ENCODE assay signal across 10 cellular contexts in the genomic region with DNA sequence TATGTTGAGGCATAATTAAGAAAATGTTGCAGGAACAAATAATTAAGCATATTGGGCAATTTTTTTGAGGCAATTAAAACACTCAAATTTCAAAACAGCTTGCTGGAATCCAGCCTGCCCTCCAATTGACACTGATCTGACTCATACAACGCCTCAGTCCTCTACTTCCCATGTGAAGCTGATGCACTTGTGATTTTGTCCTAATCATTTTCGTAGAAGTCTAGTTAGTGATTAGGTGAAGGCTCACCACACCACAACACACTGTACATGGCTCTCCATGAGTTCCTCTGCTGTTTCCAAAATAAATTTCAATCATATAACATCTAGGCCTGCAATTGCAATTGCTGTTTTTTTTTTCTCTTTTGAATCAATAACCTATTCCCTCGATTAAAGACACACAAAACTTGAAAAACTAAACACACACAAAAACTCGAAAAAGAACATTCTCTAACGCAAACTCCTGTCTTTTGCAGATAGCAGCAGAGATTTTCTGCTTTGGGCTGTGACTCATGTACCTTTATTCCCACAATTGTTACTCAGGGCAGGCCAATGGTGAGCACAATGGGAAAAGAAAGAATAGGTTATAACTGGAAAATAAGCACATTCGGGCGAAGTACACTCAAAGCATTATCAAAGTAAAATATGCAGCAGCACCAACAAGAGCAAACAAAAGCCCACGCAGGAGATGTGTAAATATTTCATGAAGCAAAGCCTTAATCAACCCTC. TPM values are rescaled to one million over a fixed set of nuclear protein-coding genes. Genes with fewer than 3 reads are reported as not detected.
A peak's percentile ranks its signal among the peaks of the same experiment; 100 is the strongest.
DNase-seq lines count a peak whose midpoint lies in the region; ATAC-seq and TF ChIP-seq lines count a peak whose summit lies in the region.
"Had no signal": no experiment of that assay in that cellular context is flagged by ENCODE, and none has a peak within 500 bp of the region (broad histone marks: within the 10 kb centered on the region; RNA-seq: fewer than 3 reads in every experiment).

No MANE protein-coding gene starts in this region.

- no peaks in the 10 kb centered on the region for H3K36me3 ChIP-seq in ascending aorta
- no peaks in the 10 kb centered on the region for H3K36me3 ChIP-seq in Caco-2 (ENCODE audit: control insufficient read depth, insufficient read depth, low read length)
- H3K36me3 ChIP-seq: prostate gland had no signal

- no peak overlapping the region for H3K27ac ChIP-seq in ascending aorta
- H3K27ac ChIP-seq: prostate gland had no signal

- H3K27me3 ChIP-seq in ascending aorta (no peaks in the 10 kb centered on the region), Caco-2 (replicated peaks; ENCODE audit: control insufficient read depth, insufficient read depth, low read length) (no peaks in the 10 kb centered on the region; the same call in 1 of the 2 replicates)

- no peaks in the 10 kb centered on the region for H3K36me3 Mint-ChIP-seq in Caco-2 (ENCODE audit: insufficient read depth, unreplicated experiment)

- POLR2A ChIA-PET in Caco-2 (lab: Charles Lee), result no interaction called here

- H3K4me1 Mint-ChIP-seq in Caco-2 (ENCODE audit: low read depth, unreplicated experiment), result peaks cover 7% of the 10 kb centered on the region

- H3K4me3 ChIP-seq in ascending aorta, result peak overlapping the region; percentile 15 to 79
- no peak overlapping the region for H3K4me3 ChIP-seq in Caco-2 (ENCODE audit: low read depth, low read length)

- H3K4me1 ChIP-seq in ascending aorta, result no peaks in the 10 kb centered on the region
- no peaks in the 10 kb centered on the region for H3K4me1 ChIP-seq in Caco-2
- H3K4me1 ChIP-seq: prostate gland had no signal

- no peak for TF ChIP-seq CTCF in ascending aorta (IDR thresholded peaks at IDR 0.05)
- no peak for TF ChIP-seq CTCF in Caco-2 (IDR thresholded peaks at IDR 0.05; ENCODE audit: insufficient read depth in 1 of 2, low read depth in 1 of 2, low read length in 1 of 2, severe bottlenecking in 1 of 2, unreplicated experiment in 1 of 2)

- peak; percentile 45 for DNase-seq in stimulated activated CD4-positive, alpha-beta T cell treated with anti-CD3 and anti-CD28 coated beads, Interleukin-4, amount 100 ng/mL, for 24 hours
- DNase-seq in stimulated activated CD4-positive, alpha-beta T cell treated with anti-CD3 and anti-CD28 coated beads, Interleukin-1b, Interleukin-23, amount 100 ng/mL, for 48 hours, result no peak
- no peak for DNase-seq in ascending aorta (ENCODE audit: low spot score in 2 of 2)
- peak in 1 of 2 donors; percentile 33 for DNase-seq in left colon
- no peak for DNase-seq in Caco-2
- no peak for DNase-seq in globus pallidus (ENCODE audit: low spot score)
- DNase-seq: amygdala had no signal

- peaks cover 15% of the 10 kb centered on the region for H3K27me3 Mint-ChIP-seq in Caco-2 (ENCODE audit: insufficient read depth, unreplicated experiment)

- intact Hi-C loops in ascending aorta (cut with DNase I) (no loop called here), left colon (cut with DNase I, micrococcal nuclease) (no loop called here), Caco-2 (cut with micrococcal nuclease; ENCODE audit: unreplicated experiment) (no loop called here)

- no peak overlapping the region for H3K27ac Mint-ChIP-seq in Caco-2 (ENCODE audit: unreplicated experiment)

- H3K4me3 Mint-ChIP-seq in Caco-2 (ENCODE audit: unreplicated experiment), result no peak overlapping the region

- CTCF ChIA-PET in Caco-2 (lab: Charles Lee), result no interaction called here

- H3K9me3 Mint-ChIP-seq in Caco-2 (ENCODE audit: unreplicated experiment), result no peaks in the 10 kb centered on the region

- H3K9me3 ChIP-seq in ascending aorta (no peaks in the 10 kb centered on the region), Caco-2 (no peaks in the 10 kb centered on the region)
- H3K9me3 ChIP-seq: prostate gland had no signal

- ATAC-seq in left colon, result peak; percentile 24
- ATAC-seq in HG03571 (IDR thresholded peaks at IDR 0.05; ENCODE audit: unreplicated experiment), result no peak
- ATAC-seq in GM21723 (IDR thresholded peaks at IDR 0.05; ENCODE audit: unreplicated experiment), result no peak

- BruUV-seq in Caco-2 (replicated peaks; lab: Mats Ljungman, UMichigan), result no TSS peak

RNA-seq across cellular contexts. Expression of gene GPRIN3, which starts 1.7 kb away (rescaled TPM):
- 2.1 TPM for total RNA-seq in ascending aorta
- total RNA-seq in left colon, result 10 to 100 TPM; 16.6 to 21.1 TPM
- total RNA-seq in Caco-2 (2022), result 0.02 and 0.05 TPM in 2 replicates
